26 cellular contexts compared by ENCODE assay signal in genomic region chr7:12154119-12154518, GRCh38.
"Had no signal": no experiment of that assay in that cellular context is flagged by ENCODE, and none has a peak within 500 bp of the region (broad histone marks: within the 10 kb centered on the region; RNA-seq: fewer than 3 reads in every experiment).

No MANE protein-coding gene starts in this region.

- H3K36me3 ChIP-seq: colonic mucosa, esophagus squamous epithelium, gastrocnemius medialis, heart right ventricle, left lung, lower lobe of right lung had no signal

- H3K9me3 ChIP-seq: colonic mucosa, esophagus squamous epithelium, gastrocnemius medialis, heart right ventricle, left lung, lower lobe of right lung, mucosa of descending colon had no signal

- ATAC-seq: effector memory CD8-positive, alpha-beta T cell; esophagus mucosa; gastrocnemius medialis; heart right ventricle; left cardiac atrium; left lung; left ventricle myocardium superior; lower lobe of right lung; mucosa of descending colon had no signal

- H3K27ac ChIP-seq: colonic mucosa, epithelial cell of prostate, esophagus squamous epithelium, gastrocnemius medialis, heart right ventricle, left lung, lower lobe of right lung had no signal

- H3K27me3 ChIP-seq: colonic mucosa, esophagus squamous epithelium, gastrocnemius medialis, heart right ventricle, left lung had no signal

- DNase-seq: colonic mucosa; cortex of kidney; effector CD8-positive, alpha-beta T cell; effector memory CD8-positive, alpha-beta T cell; endodermal cell; erythroblast; esophagus squamous epithelium; foreskin fibroblast; foreskin melanocyte; gastrocnemius medialis; glutamatergic neuron; head of caudate nucleus; heart right ventricle; hippocampal formation; left cardiac atrium; left lung; left ventricle myocardium superior; lower lobe of right lung; mesenchymal stem cell; mucosa of descending colon; naive B cell had no signal

- H3K4me3 ChIP-seq: colonic mucosa, esophagus squamous epithelium, gastrocnemius medialis, heart right ventricle, left lung, lower lobe of right lung, mucosa of descending colon had no signal

- FAIRE-seq: endometrium, islet of Langerhans, keratinocyte had no signal

- H3K4me1 ChIP-seq: colonic mucosa, esophagus squamous epithelium, gastrocnemius medialis, heart right ventricle, left lung, lower lobe of right lung had no signal
